ENCODE assay signal across 10 cellular contexts in genomic region chr9:114953917-114954316, GRCh38. TPM values are rescaled to one million over a fixed set of nuclear protein-coding genes. Genes with fewer than 3 reads are reported as not detected.
DNase-seq lines count a peak whose midpoint lies in the region; ATAC-seq and TF ChIP-seq lines count a peak whose summit lies in the region.
"Had no signal": no experiment of that assay in that cellular context is flagged by ENCODE, and none has a peak within 500 bp of the region (broad histone marks: within the 10 kb centered on the region; RNA-seq: fewer than 3 reads in every experiment).

No MANE protein-coding gene starts in this region.

- no peaks in the 10 kb centered on the region for H3K9me2 ChIP-seq in DOHH2 (replicated peaks; ENCODE audit: control insufficient read depth, low read length)

- H3K79me2 ChIP-seq in DOHH2 (ENCODE audit: control insufficient read depth, low read length): no peaks in the 10 kb centered on the region

- ATAC-seq in omental fat pad (ENCODE audit: low FRiP score) (peak; percentile 48), HG03045 (IDR thresholded peaks at IDR 0.05; ENCODE audit: unreplicated experiment) (no peak), HG02610 (IDR thresholded peaks at IDR 0.05; ENCODE audit: unreplicated experiment) (no peak), GM19035 (IDR thresholded peaks at IDR 0.05; ENCODE audit: unreplicated experiment) (no peak)

- no peaks in the 10 kb centered on the region for H3K36me3 ChIP-seq in DOHH2 (ENCODE audit: control insufficient read depth, low read length)

- H3K27me3 ChIP-seq in DOHH2 (ENCODE audit: control insufficient read depth, low read length): no peaks in the 10 kb centered on the region

- peak; percentile 59 for DNase-seq in NOMO-1 treated with dmso at 0.1 percent for 144 hours (lab: John Stamatoyannopoulos, UW; ENCODE audit: unreplicated experiment)
- DNase-seq in erythroblast (lab: John Stamatoyannopoulos, UW): peak; percentile 10 to 69
- no peak for DNase-seq in omental fat pad (ENCODE audit: low spot score)
- DNase-seq in activated naive CD4-positive, alpha-beta T cell treated with anti-CD3 and anti-CD28 coated beads, Interleukin-2, amount 50 U/mL, for 16 hours: no peak
- DNase-seq: activated CD4-positive, alpha-beta T cell treated with anti-CD3 and anti-CD28 coated beads, Interleukin-2, amount 50 U/mL, for 4 hours; KG1 had no signal

- no peak overlapping the region for H3K4me3 ChIP-seq in DOHH2 (ENCODE audit: low read length)

- H3K9me3 ChIP-seq in DOHH2 (ENCODE audit: control insufficient read depth, insufficient read depth, low read length): no peaks in the 10 kb centered on the region

- H3K27ac ChIP-seq in DOHH2 (ENCODE audit: low read depth, low read length): no peak overlapping the region

- H4K20me1 ChIP-seq in DOHH2 (ENCODE audit: control insufficient read depth, insufficient read depth, low read depth, low read length): no peaks in the 10 kb centered on the region

- no peak for TF ChIP-seq POLR2A in erythroblast (IDR thresholded peaks at IDR 0.05; ENCODE audit: low read length)

- 0 out of 2 replicates have a peak overlapping the region, but pooled peaks have one; percentile 48 for H3K4me2 ChIP-seq in DOHH2 (ENCODE audit: low read length)

- TF ChIP-seq CTCF in DOHH2 (IDR thresholded peaks at IDR 0.05; ENCODE audit: low read depth, low read length, poor library complexity, severe bottlenecking): no peak
- TF ChIP-seq CTCF in omental fat pad (IDR thresholded peaks at IDR 0.05): no peak

- H3F3A ChIP-seq in DOHH2 (ENCODE audit: control insufficient read depth, insufficient read depth): peaks cover 2% of the 10 kb centered on the region; the same call in 1 of the 2 replicates

- H3K4me1 ChIP-seq in DOHH2 (ENCODE audit: control insufficient read depth, low read length): peaks cover 31% of the 10 kb centered on the region

RNA-seq across cellular contexts. Expression of gene TNFSF8, which starts 23.5 kb away (rescaled TPM):
- total RNA-seq in omental fat pad: 1 to 10 TPM; 3.2 to 7.1 (median 6.6) TPM

Comparison
In these comparisons a context has a peak if more than half of its experiments do, and no peak if none do; other contexts are left out.
1. DNase-seq: peak in NOMO-1 treated with dmso at 0.1 percent for 144 hours (single experiment) and erythroblast (2 of 2); none in omental fat pad (single experiment) and activated naive CD4-positive, alpha-beta T cell treated with anti-CD3 and anti-CD28 coated beads, Interleukin-2, amount 50 U/mL, for 16 hours (single experiment).